Comparison of ENCODE assay signal across 17 cellular contexts in the genomic region with DNA sequence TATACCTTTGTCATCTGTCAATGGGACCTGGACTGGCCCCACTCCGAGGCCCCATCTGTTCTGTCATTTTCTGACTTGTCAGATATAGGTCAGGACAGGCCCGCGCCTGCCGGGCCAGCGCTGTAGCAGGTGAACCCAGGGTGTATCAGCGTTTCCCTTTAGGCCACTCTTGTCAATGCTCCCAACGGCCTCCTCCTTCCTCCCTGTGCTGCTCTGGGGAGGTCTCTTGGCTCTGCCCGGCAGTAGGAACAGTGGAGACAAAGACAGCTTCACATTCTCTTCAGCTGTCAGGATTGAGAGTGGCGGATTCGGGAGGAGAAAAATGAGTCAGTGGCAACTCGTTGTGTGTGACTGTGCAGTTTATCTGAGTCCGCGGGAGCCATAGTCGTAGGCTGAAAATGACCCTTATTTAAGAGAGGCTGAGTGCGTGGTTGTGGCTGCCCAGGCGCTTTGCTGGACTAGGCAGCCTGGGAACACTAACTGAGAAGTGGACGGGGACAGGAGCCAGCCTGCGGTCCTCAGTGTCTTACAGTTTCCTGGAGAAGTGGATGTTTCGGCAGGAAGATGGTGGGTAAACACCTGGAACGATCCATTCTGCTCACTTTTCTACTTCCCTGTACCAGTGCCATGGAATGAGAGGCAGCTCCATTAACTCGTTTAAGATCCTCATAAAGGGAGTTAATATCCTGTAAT.
DNase-seq lines count a peak whose midpoint lies in the region; ATAC-seq and TF ChIP-seq lines count a peak whose summit lies in the region.
"Had no signal": no experiment of that assay in that cellular context is flagged by ENCODE, and none has a peak within 500 bp of the region (broad histone marks: within the 10 kb centered on the region; RNA-seq: fewer than 3 reads in every experiment).

No MANE protein-coding gene starts in this region.

- peak; percentile 39 for DNase-seq in NCI-H2227 (lab: John Stamatoyannopoulos, UW; ENCODE audit: unreplicated experiment)
- no peak for DNase-seq in NCI-H2227 treated with DMSO at 0.1 percent for 48 hours (lab: John Stamatoyannopoulos, UW)
- peak in 8 of 10 donors; percentile 38 to 74 (median 60) for DNase-seq in dorsolateral prefrontal cortex
- DNase-seq in mesothelial cell of epicardium (ENCODE audit: low spot score in 2 of 2, unreplicated experiment in 2 of 2) = no peak
- peak in 1 of 2 donors; percentile 51 for DNase-seq in upper lobe of left lung
- no peak for DNase-seq in activated gamma-delta T cell (lab: John Stamatoyannopoulos, UW)
- DNase-seq: activated CD4-positive, alpha-beta memory T cell treated with anti-CD3 and anti-CD28 coated beads, Interleukin-2, amount 10 ng/mL, durations not matched to agents 7 days and 5 days; activated naive CD4-positive, alpha-beta T cell treated with Interleukin-2 at 50 U/mL for 16 hours; Calu3; naive B cell; NCI-H1048; NCI-H524 treated with DMSO at 0.1 percent for 48 hours; Right ventricle myocardium superior had no signal

- TF ChIP-seq CTCF in dorsolateral prefrontal cortex (IDR thresholded peaks at IDR 0.05 in 54 of 56, conservative IDR thresholded peaks at IDR 0.05 in 2 of 56; ENCODE audit: low read depth in 1 of 56, partially characterized antibody in 56 of 56) = peak in 2 of 56 donors; percentile 4 to 37
- TF ChIP-seq CTCF in mesothelial cell of epicardium (IDR thresholded peaks at IDR 0.05; ENCODE audit: unreplicated experiment) = no peak
- no peak for TF ChIP-seq CTCF in upper lobe of left lung (IDR thresholded peaks at IDR 0.05)

- no peaks in the 10 kb centered on the region for H3K27me3 Mint-ChIP-seq in mesothelial cell of epicardium (ENCODE audit: low read depth)
- H3K27me3 Mint-ChIP-seq: activated CD4-positive, alpha-beta memory T cell treated with anti-CD3 and anti-CD28 coated beads, Interleukin-2, amount 10 ng/mL, durations not matched to agents 7 days and 5 days; naive B cell had no signal

- intact Hi-C loops in dorsolateral prefrontal cortex (cut with DNase I) = loop anchor here in 1 of 2 donors (2.0 to 5.0 kb wide), 2 partner anchors 34 to 102 kb away; partner anchors contain the start of gene PRR5L

- peaks cover 0 to 14% (median 3%) of the 10 kb centered on the region in 4 donors for H3K36me3 ChIP-seq in upper lobe of left lung

- peaks cover 6% of the 10 kb centered on the region for H3K4me1 Mint-ChIP-seq in mesothelial cell of epicardium

- no peak for TF ChIP-seq POLR2A in upper lobe of left lung (IDR thresholded peaks at IDR 0.05)

- peaks cover 5% of the 10 kb centered on the region for H3K36me3 Mint-ChIP-seq in mesothelial cell of epicardium
- H3K36me3 Mint-ChIP-seq: naive B cell had no signal

- no peak overlapping the region for H3K4me3 Mint-ChIP-seq in mesothelial cell of epicardium
- H3K4me3 Mint-ChIP-seq: activated CD4-positive, alpha-beta memory T cell treated with anti-CD3 and anti-CD28 coated beads, Interleukin-2, amount 10 ng/mL, durations not matched to agents 7 days and 5 days had no signal

- peaks cover 0 to 23% (median 9%) of the 10 kb centered on the region in 4 donors for H3K4me1 ChIP-seq in upper lobe of left lung

- no peak for TF ChIP-seq EP300 in upper lobe of left lung (IDR thresholded peaks at IDR 0.05)

- peak overlapping the region in 28 of 59 donors; percentile 6 to 52 (median 24) for H3K4me3 ChIP-seq in dorsolateral prefrontal cortex
- no peak overlapping the region for H3K4me3 ChIP-seq in upper lobe of left lung
- H3K4me3 ChIP-seq: A549, skin epidermis had no signal

- ATAC-seq in upper lobe of left lung (ENCODE audit: low FRiP score in 2 of 2) = peak in 1 of 2 donors; percentile 26
- ATAC-seq in HG03097 (IDR thresholded peaks at IDR 0.05; ENCODE audit: low FRiP score, unreplicated experiment) = no peak
- no peak for ATAC-seq in HG03139 (IDR thresholded peaks at IDR 0.05; ENCODE audit: unreplicated experiment)
- ATAC-seq: A549 had no signal

- H3K27me3 ChIP-seq in dorsolateral prefrontal cortex = no peaks in the 10 kb centered on the region
- no peaks in the 10 kb centered on the region for H3K27me3 ChIP-seq in upper lobe of left lung

- peak overlapping the region; percentile 51 for H3K27ac Mint-ChIP-seq in mesothelial cell of epicardium
- H3K27ac Mint-ChIP-seq: activated CD4-positive, alpha-beta memory T cell treated with anti-CD3 and anti-CD28 coated beads, Interleukin-2, amount 10 ng/mL, durations not matched to agents 7 days and 5 days had no signal

- no peaks in the 10 kb centered on the region for H3K9me3 ChIP-seq in upper lobe of left lung
- H3K9me3 ChIP-seq: A549 had no signal

- H3K27ac ChIP-seq in dorsolateral prefrontal cortex = peak overlapping the region in 58 of 59 donors; percentile 16 to 98 (median 90)
- peak overlapping the region; percentile 4 to 61 (median 56) for H3K27ac ChIP-seq in upper lobe of left lung
- H3K27ac ChIP-seq: A549 had no signal

- peaks cover 4% of the 10 kb centered on the region for H3K9me3 Mint-ChIP-seq in mesothelial cell of epicardium
- H3K9me3 Mint-ChIP-seq: activated CD4-positive, alpha-beta memory T cell treated with anti-CD3 and anti-CD28 coated beads, Interleukin-2, amount 10 ng/mL, durations not matched to agents 7 days and 5 days; naive B cell had no signal

- WGBS in upper lobe of left lung, 2 donors = 71 to 73% methylated on average over 21 of the region's 21 CpGs

Comparison
In these comparisons a context has a peak if more than half of its experiments do, and no peak if none do; other contexts are left out.
1. DNase-seq: peak in NCI-H2227 (single experiment) and dorsolateral prefrontal cortex (8 of 10); none in NCI-H2227 treated with DMSO at 0.1 percent for 48 hours (single experiment), mesothelial cell of epicardium (0 of 2) and activated gamma-delta T cell (single experiment).